In the genomic region with DNA sequence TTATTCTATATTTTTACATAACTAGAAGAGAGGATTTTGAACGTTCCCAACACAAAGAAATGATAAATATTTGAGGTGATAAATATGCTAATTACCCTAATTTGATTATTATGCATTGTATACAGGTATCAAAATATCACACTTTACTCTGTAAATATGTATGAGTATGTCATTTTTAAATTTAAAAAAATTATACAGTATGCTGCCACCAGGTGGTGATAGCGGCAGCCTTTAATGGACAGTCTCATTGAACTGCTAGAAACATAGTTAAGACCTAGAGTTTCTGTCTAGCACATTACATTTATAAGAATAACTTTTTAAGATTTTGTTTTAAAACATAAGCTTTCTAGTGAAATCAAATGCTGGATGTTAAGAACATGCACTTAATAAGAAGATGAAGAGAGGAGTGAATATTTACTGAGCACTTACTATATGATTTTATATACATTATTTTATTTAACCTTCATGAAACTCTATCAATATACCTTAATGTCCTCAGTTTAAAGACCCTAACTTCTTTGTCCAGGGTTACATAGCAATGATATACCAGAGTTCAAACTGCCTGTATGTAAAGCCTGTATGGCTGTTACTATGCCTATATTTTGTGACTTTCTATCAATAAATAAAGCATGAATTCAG, we compare ENCODE assay signal across 8 cellular contexts.
A peak's percentile ranks its signal among the peaks of the same experiment; 100 is the strongest.
DNase-seq lines count a peak whose midpoint lies in the region; ATAC-seq and TF ChIP-seq lines count a peak whose summit lies in the region.

No MANE protein-coding gene starts in this region.

- peak; percentile 88 for ATAC-seq in GM19035 (IDR thresholded peaks at IDR 0.05; ENCODE audit: unreplicated experiment)
- peak; percentile 73 for ATAC-seq in HG03520 (IDR thresholded peaks at IDR 0.05; ENCODE audit: unreplicated experiment)
- ATAC-seq in GM19023 (IDR thresholded peaks at IDR 0.05; ENCODE audit: unreplicated experiment), result no peak

- no peaks in the 10 kb centered on the region for H3K4me1 ChIP-seq in left ventricle myocardium inferior

- no peak overlapping the region for H3K27ac ChIP-seq in left ventricle myocardium inferior (replicated peaks)

- no peaks in the 10 kb centered on the region for H3K27me3 ChIP-seq in left ventricle myocardium inferior (ENCODE audit: low read depth)

- no peaks in the 10 kb centered on the region for H3K36me3 ChIP-seq in left ventricle myocardium inferior

- peaks cover 6% of the 10 kb centered on the region for H3K9me3 ChIP-seq in left ventricle myocardium inferior (replicated peaks)

- intact Hi-C loops in left ventricle myocardium inferior (cut with micrococcal nuclease), result no loop called here

- TF ChIP-seq CTCF in left ventricle myocardium inferior (IDR thresholded peaks at IDR 0.05; ENCODE audit: borderline replicate concordance), result peak; percentile 68

- no peak overlapping the region for H3K4me3 ChIP-seq in left ventricle myocardium inferior

- DNase-seq in Daoy (ENCODE audit: low read depth), result peak; percentile 11
- peak; percentile 12 for DNase-seq in SW480 (ENCODE audit: low spot score)
- no peak for DNase-seq in left ventricle myocardium inferior
- DNase-seq in mesenteric fat pad (ENCODE audit: low spot score), result no peak
- no peak for DNase-seq in NCI-H524 treated with DMSO at 0.1 percent for 48 hours (lab: John Stamatoyannopoulos, UW)

Comparison
In these comparisons a context has a peak if more than half of its experiments do, and no peak if none do; other contexts are left out.
1. DNase-seq: peak in Daoy (single experiment) and SW480 (single experiment); none in left ventricle myocardium inferior (single experiment), mesenteric fat pad (single experiment) and NCI-H524 treated with DMSO at 0.1 percent for 48 hours (single experiment).